9 cellular contexts compared by ENCODE assay signal in genomic region chr16:46885960-46886763, GRCh38. TPM values are rescaled to one million over a fixed set of nuclear protein-coding genes. Genes with fewer than 3 reads are reported as not detected.
A peak's percentile ranks its signal among the peaks of the same experiment; 100 is the strongest.
DNase-seq lines count a peak whose midpoint lies in the region; ATAC-seq and TF ChIP-seq lines count a peak whose summit lies in the region.
"Had no signal": no experiment of that assay in that cellular context is flagged by ENCODE, and none has a peak within 500 bp of the region (broad histone marks: within the 10 kb centered on the region; RNA-seq: fewer than 3 reads in every experiment).

No MANE protein-coding gene starts in this region.

- peak overlapping the region; percentile 56 for H3K9ac ChIP-seq in neuronal stem cell (ENCODE audit: low read depth, low read length, poor library complexity)

- peaks cover 15% of the 10 kb centered on the region for H3K79me1 ChIP-seq in neuronal stem cell (ENCODE audit: low read depth, low read length)

- CTCF ChIA-PET in Caco-2 (lab: Charles Lee) (interaction anchor here (0.7 to 3.1 kb wide), 7 partner anchors 10 to 60 kb away, joined by 3 to 22 read pairs (median 5); no protein-coding TSS in a partner anchor), PC-9 (lab: Charles Lee) (interaction anchor here (1.5 kb wide), 1 partner anchor 32 kb away, joined by 5 read pairs; no protein-coding TSS in a partner anchor)

- BruUV-seq in Caco-2 (replicated peaks; lab: Mats Ljungman, UMichigan) (no TSS peak), PC-9 (replicated peaks; lab: Mats Ljungman, UMichigan) (no TSS peak)

- no peak overlapping the region for H2AK5ac ChIP-seq in neuronal stem cell (ENCODE audit: low read depth, low read length)

- no peak overlapping the region for H2BK5ac ChIP-seq in neuronal stem cell (ENCODE audit: low read length)

- no peak overlapping the region for H4K8ac ChIP-seq in neuronal stem cell (ENCODE audit: low read depth, low read length)

- H2BK15ac ChIP-seq in neuronal stem cell (ENCODE audit: low read length) = no peak overlapping the region

- peaks cover 52% of the 10 kb centered on the region for H3K79me2 ChIP-seq in PC-9 (ENCODE audit: low read depth)

- no peak overlapping the region for H2BK12ac ChIP-seq in neuronal stem cell (ENCODE audit: low read length)

- H3K14ac ChIP-seq in neuronal stem cell (ENCODE audit: low read length) = no peak overlapping the region

- no peak overlapping the region for H3K18ac ChIP-seq in neuronal stem cell (ENCODE audit: low read length)

- H3K9me3 ChIP-seq in Caco-2 (no peaks in the 10 kb centered on the region), PC-9 (ENCODE audit: insufficient read depth, low read depth) (no peaks in the 10 kb centered on the region), neuronal stem cell (replicated peaks in 1 of 2; ENCODE audit: control insufficient read depth in 2 of 2, insufficient read depth in 1 of 2, low read depth in 1 of 2, low read length in 2 of 2) (no peaks in the 10 kb centered on the region), aorta (ENCODE audit: control insufficient read depth, low read length) (no peaks in the 10 kb centered on the region)

- H3K27ac ChIP-seq in PC-9 = no peak overlapping the region
- H3K27ac ChIP-seq in neuronal stem cell (replicated peaks; ENCODE audit: low read length) = no peak overlapping the region
- H3K27ac ChIP-seq in aorta (ENCODE audit: low read depth in 1 of 2, low read length in 2 of 2) = peak overlapping the region in 1 of 2 donors; percentile 14

- peak overlapping the region; percentile 94 for H3K4me3 Mint-ChIP-seq in Caco-2 (ENCODE audit: unreplicated experiment)

- H3K9me3 Mint-ChIP-seq in Caco-2 (ENCODE audit: unreplicated experiment) = no peaks in the 10 kb centered on the region

- H3K4me1 ChIP-seq in Caco-2 (peaks cover 40% of the 10 kb centered on the region), PC-9 (replicated peaks; ENCODE audit: insufficient read depth) (peaks cover 32% of the 10 kb centered on the region), neuronal stem cell (ENCODE audit: control insufficient read depth in 2 of 2, insufficient read depth in 1 of 2, low read depth in 1 of 2, low read length in 2 of 2) (peaks cover 13 to 17% of the 10 kb centered on the region in 2 donors), aorta (ENCODE audit: control insufficient read depth in 1 of 2, insufficient read depth in 2 of 2, low read length in 2 of 2) (no peaks in the 10 kb centered on the region)

- no peaks in the 10 kb centered on the region for H3K27me3 Mint-ChIP-seq in Caco-2 (ENCODE audit: insufficient read depth, unreplicated experiment)

- H4K91ac ChIP-seq in neuronal stem cell (ENCODE audit: low read depth, low read length, poor library complexity) = no peak overlapping the region

- H3K4ac ChIP-seq in neuronal stem cell (ENCODE audit: low read length) = no peak overlapping the region

- WGBS in neuronal stem cell (ENCODE audit: extremely low coverage in 2 of 2, insufficient read length in 2 of 2, insufficient replicate concordance in 1 of 2), 2 donors = no CpG with 5 or more reads among the region's 12 CpGs
- WGBS in aorta, 2 donors = 20 to 26% methylated on average over 12 of the region's 12 CpGs

- intact Hi-C loops in Caco-2 (cut with micrococcal nuclease; ENCODE audit: unreplicated experiment) = loop anchor here (10.0 kb wide), 1 partner anchor 1499 kb away; the partner anchor contains the start of gene SIAH1
- intact Hi-C loops in PC-9 (cut with micrococcal nuclease; ENCODE audit: unreplicated experiment) = loop anchor here (2.0 kb wide), 1 partner anchor 197 kb away; the partner anchor contains the start of genes ORC6 and VPS35
- intact Hi-C loops in aorta (cut with DNase I) = loop anchor here (2.0 to 10.0 kb wide), 2 partner anchors 87 to 201 kb away; partner anchors contain the start of genes DNAJA2 (in 1 of the 2), ORC6 (in 1 of the 2) and VPS35 (in 1 of the 2)

- peaks cover 56% of the 10 kb centered on the region for H4K20me1 ChIP-seq in PC-9 (ENCODE audit: insufficient read depth)

- DNase-seq in Caco-2 (peak; percentile 26 to 50), PC-9 (no peak), neuronal stem cell (ENCODE audit: low spot score) (peak; percentile 29), aorta (no peak)
- DNase-seq in effector CD4-positive, alpha-beta T cell = no peak
- DNase-seq: activated CD4-positive, alpha-beta T cell treated with anti-CD3 and anti-CD28 coated beads for 1 hour had no signal

- H2BK120ac ChIP-seq in neuronal stem cell (ENCODE audit: low read depth, low read length) = no peak overlapping the region

- peak overlapping the region; percentile 82 for H3K27ac Mint-ChIP-seq in Caco-2 (ENCODE audit: unreplicated experiment)

- TF ChIP-seq CTCF in Caco-2 (IDR thresholded peaks at IDR 0.05; ENCODE audit: insufficient read depth in 1 of 2, low read depth in 1 of 2, low read length in 1 of 2, severe bottlenecking in 1 of 2, unreplicated experiment in 1 of 2) = no peak
- TF ChIP-seq CTCF in PC-9 (conservative IDR thresholded peaks at IDR 0.05) = no peak

- ATAC-seq in esophagus mucosa (peak; percentile 41), GM21423 (IDR thresholded peaks at IDR 0.05; ENCODE audit: unreplicated experiment) (no peak), HG03460 (IDR thresholded peaks at IDR 0.05; ENCODE audit: unreplicated experiment) (no peak), aorta (ENCODE audit: low FRiP score) (no peak)

- peaks cover 4% of the 10 kb centered on the region; the same call in 1 of the 2 replicates for H3F3A ChIP-seq in PC-9 (ENCODE audit: insufficient read depth, low read depth)

- H3K9me2 ChIP-seq in PC-9 (ENCODE audit: insufficient read depth) = no peaks in the 10 kb centered on the region

- H3K4me1 Mint-ChIP-seq in Caco-2 (ENCODE audit: low read depth, unreplicated experiment) = peaks cover 26% of the 10 kb centered on the region

- no peak overlapping the region for H3K23ac ChIP-seq in neuronal stem cell (ENCODE audit: low read depth, low read length, poor library complexity)

- H3K4me2 ChIP-seq in PC-9 (peak overlapping the region; percentile 84), neuronal stem cell (ENCODE audit: insufficient read depth, low read length, poor library complexity, severe bottlenecking) (peak overlapping the region; percentile 94)

- H3K27me3 ChIP-seq in Caco-2 (replicated peaks; ENCODE audit: control insufficient read depth, insufficient read depth, low read length) (no peaks in the 10 kb centered on the region), PC-9 (ENCODE audit: insufficient read depth, low read depth) (no peaks in the 10 kb centered on the region), neuronal stem cell (ENCODE audit: control insufficient read depth in 3 of 3, insufficient read depth in 3 of 3, low read depth in 1 of 3, low read length in 3 of 3) (peaks cover 0 to 11% (median 0%) of the 10 kb centered on the region in 3 experiments), aorta (ENCODE audit: control insufficient read depth in 1 of 2, insufficient read depth in 2 of 2, low read length in 1 of 2) (no peaks in the 10 kb centered on the region)

- H2AFZ ChIP-seq in PC-9 = no peak overlapping the region
- no peak overlapping the region for H2AFZ ChIP-seq in neuronal stem cell (ENCODE audit: low read length)

- H3K36me3 ChIP-seq in Caco-2 (ENCODE audit: control insufficient read depth, insufficient read depth, low read length) = 0 out of 2 replicates have a peak, but pooled peaks cover 3% of the 10 kb centered on the region
- H3K36me3 ChIP-seq in PC-9 (ENCODE audit: low read depth) = peaks cover 15% of the 10 kb centered on the region; the same call in 1 of the 2 replicates
- peaks cover 7 to 45% of the 10 kb centered on the region in 2 donors for H3K36me3 ChIP-seq in neuronal stem cell (replicated peaks in 1 of 2; ENCODE audit: control insufficient read depth in 2 of 2, insufficient read depth in 2 of 2, low read length in 2 of 2)
- no peaks in the 10 kb centered on the region for H3K36me3 ChIP-seq in aorta (ENCODE audit: control insufficient read depth in 1 of 2, insufficient read depth in 2 of 2, low read length in 1 of 2)

- peaks cover 43% of the 10 kb centered on the region for H3K36me3 Mint-ChIP-seq in Caco-2 (ENCODE audit: insufficient read depth, unreplicated experiment)

- POLR2A ChIA-PET in Caco-2 (lab: Charles Lee) (interaction anchor here (1.1 kb wide), 1 partner anchor 10 kb away, joined by 8 read pairs; no protein-coding TSS in a partner anchor), PC-9 (lab: Charles Lee; ENCODE audit: unreplicated experiment) (interaction anchor here (0.7 kb wide), 1 partner anchor 1562 kb away, joined by 4 read pairs; no protein-coding TSS in a partner anchor)

- H3K4me3 ChIP-seq in Caco-2 (ENCODE audit: low read depth, low read length) (peak overlapping the region; percentile 95), PC-9 (peak overlapping the region; percentile 82; the same call in 1 of the 2 replicates), neuronal stem cell (ENCODE audit: low read length in 2 of 2) (peak overlapping the region in 1 of 2 donors; percentile 98), aorta (ENCODE audit: low read length in 2 of 2) (no peak overlapping the region)

RNA-seq across cellular contexts. Expression of gene GPT2, which starts 2.0 kb away (rescaled TPM):
- total RNA-seq in Caco-2 (2022) = 128 and 142 TPM in 2 replicates
- 52.8 and 67.2 TPM in 2 replicates for total RNA-seq in PC-9 (2021)
- total RNA-seq in esophagus mucosa = 92.0 TPM
- polyA plus RNA-seq in neuronal stem cell (2013, experiment 1 of 2) = 19.5 TPM
- 19.1 TPM for polyA plus RNA-seq in neuronal stem cell (2013, experiment 2 of 2)
- total RNA-seq in aorta = 1 to 10 TPM; 1.8 to 5.1 TPM
- polyA plus RNA-seq in aorta = 1 to 10 TPM; 1.3 to 2.3 TPM

RNA-seq across cellular contexts. Expression of gene C16orf87, which starts 55.2 kb away (rescaled TPM):
- total RNA-seq in Caco-2 (2022) = 11.9 and 12.1 TPM in 2 replicates
- total RNA-seq in PC-9 (2021) = 7.8 and 8.6 TPM in 2 replicates
- 5.9 TPM for total RNA-seq in esophagus mucosa
- polyA plus RNA-seq in neuronal stem cell (2013, experiment 1 of 2) = 33.7 TPM
- polyA plus RNA-seq in neuronal stem cell (2013, experiment 2 of 2) = 35.6 TPM
- total RNA-seq in aorta = 1 to 10 TPM; 5.6 to 8.8 TPM
- 1 to 10 TPM; 5.6 to 8.0 TPM for polyA plus RNA-seq in aorta

Comparison
In these comparisons a context has a peak if more than half of its experiments do, and no peak if none do; other contexts are left out.
1. DNase-seq: peak in Caco-2 (2 of 2) and neuronal stem cell (single experiment); none in PC-9 (0 of 2), aorta (0 of 2) and effector CD4-positive, alpha-beta T cell (single experiment).
2. H3K4me3 ChIP-seq: peak in Caco-2 (single experiment) and PC-9 (single experiment); none in aorta (0 of 2).